ENCODE assay signal across 8 cellular contexts in the genomic region with DNA sequence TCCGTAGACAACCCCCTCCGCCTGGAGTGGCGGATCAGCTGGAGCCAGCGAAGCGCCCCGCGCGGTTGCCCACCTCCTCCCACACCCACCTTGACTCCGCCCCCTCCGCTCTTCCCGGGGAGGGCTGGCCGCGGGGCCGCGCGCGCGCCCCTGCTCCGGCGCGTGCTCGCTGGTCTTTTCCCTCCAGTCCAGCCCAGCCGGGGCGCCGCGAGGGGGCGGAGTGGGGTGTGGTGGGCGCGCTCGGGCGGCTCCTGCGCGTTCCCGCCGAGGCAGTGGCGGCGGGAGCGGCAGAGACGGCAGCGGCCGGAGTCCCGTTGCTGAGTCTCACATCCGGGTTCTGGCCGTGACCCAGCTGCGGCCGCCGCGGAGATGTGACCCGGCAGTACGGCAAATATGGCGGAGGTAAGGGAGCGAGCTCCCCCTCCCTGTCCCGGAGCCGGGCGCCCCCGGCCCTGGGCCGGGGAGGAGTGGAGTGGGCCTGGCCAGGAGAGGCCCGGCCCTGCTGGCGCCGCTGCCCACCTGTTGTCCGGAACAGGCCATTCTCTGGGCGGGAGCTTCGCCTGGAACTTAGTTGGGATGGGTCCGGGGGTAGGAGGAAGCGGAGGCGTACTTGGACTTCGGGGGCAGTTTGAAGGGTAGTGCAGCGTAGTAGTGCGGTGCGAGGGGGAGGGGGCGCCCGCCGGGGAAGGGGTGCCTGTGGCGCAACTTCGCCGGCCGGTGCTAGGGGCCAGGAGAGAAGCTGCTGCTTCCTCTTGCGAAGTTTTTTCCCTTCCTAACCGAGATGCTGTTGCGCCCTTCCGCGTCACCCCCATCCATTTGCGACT. TPM values are rescaled to one million over a fixed set of nuclear protein-coding genes. Genes with fewer than 3 reads are reported as not detected.
DNase-seq lines count a peak whose midpoint lies in the region; ATAC-seq and TF ChIP-seq lines count a peak whose summit lies in the region.

No MANE protein-coding gene starts in this region.

- DNase-seq in CD8-positive, alpha-beta T cell: peak; percentile 88 to 97 (median 94)
- DNase-seq in NCI-H82 (lab: John Stamatoyannopoulos, UW): peak; percentile 97
- DNase-seq in activated CD8-positive, alpha-beta T cell treated with anti-CD3 and anti-CD28 coated beads for 36 hours: peak; percentile 94
- peak; percentile 96 for DNase-seq in lower lobe of right lung
- DNase-seq in stimulated activated CD4-positive, alpha-beta T cell treated with anti-CD3 and anti-CD28 coated beads, Interleukin-4, amount 100 ng/mL, for 48 hours (ENCODE audit: low read depth in 2 of 2): peak; percentile 90

- intact Hi-C loops in CD8-positive, alpha-beta T cell (cut with DNase I, micrococcal nuclease): loop anchor here (1.0 to 10.0 kb wide), 13 partner anchors 15 to 1865 kb away; a partner anchor contains a TSS
- intact Hi-C loops in activated CD8-positive, alpha-beta T cell treated with anti-CD3 and anti-CD28 coated beads for 36 hours (cut with micrococcal nuclease): loop anchor here (5.0 to 10.0 kb wide), 3 partner anchors 143 to 645 kb away; no protein-coding TSS in a partner anchor
- intact Hi-C loops in lower lobe of right lung (cut with DNase I): no loop called here

- peaks cover 11% of the 10 kb centered on the region for H3K36me3 Mint-ChIP-seq in CD8-positive, alpha-beta T cell
- peaks cover 29% of the 10 kb centered on the region for H3K36me3 Mint-ChIP-seq in activated CD8-positive, alpha-beta T cell treated with anti-CD3 and anti-CD28 coated beads for 36 hours (ENCODE audit: low read depth)

- H3K36me3 ChIP-seq in CD8-positive, alpha-beta T cell (ENCODE audit: insufficient read depth, low read length): no peaks in the 10 kb centered on the region
- no peaks in the 10 kb centered on the region for H3K36me3 ChIP-seq in duodenal mucosa (ENCODE audit: control insufficient read depth in 1 of 2, insufficient read depth in 2 of 2, low read length in 2 of 2)
- H3K36me3 ChIP-seq in lower lobe of right lung: no peaks in the 10 kb centered on the region

- no peaks in the 10 kb centered on the region for H3K9me3 Mint-ChIP-seq in CD8-positive, alpha-beta T cell
- H3K9me3 Mint-ChIP-seq in activated CD8-positive, alpha-beta T cell treated with anti-CD3 and anti-CD28 coated beads for 36 hours: no peaks in the 10 kb centered on the region

- H3K27me3 ChIP-seq in CD8-positive, alpha-beta T cell (ENCODE audit: insufficient read depth, low read length): no peaks in the 10 kb centered on the region
- H3K27me3 ChIP-seq in duodenal mucosa (ENCODE audit: control insufficient read depth in 1 of 2, insufficient read depth in 2 of 2, low read length in 2 of 2) (no peaks in the 10 kb centered on the region), lower lobe of right lung (ENCODE audit: low read depth) (no peaks in the 10 kb centered on the region)

- no peaks in the 10 kb centered on the region for H3K27me3 Mint-ChIP-seq in CD8-positive, alpha-beta T cell (ENCODE audit: low read depth)
- no peaks in the 10 kb centered on the region for H3K27me3 Mint-ChIP-seq in activated CD8-positive, alpha-beta T cell treated with anti-CD3 and anti-CD28 coated beads for 36 hours

- POLR2A ChIA-PET in CD8-positive, alpha-beta T cell (lab: Charles Lee): interaction anchor here (0.9 to 1.7 kb wide), 7 partner anchors 9 to 165 kb away, joined by 3 to 6 read pairs (median 3); a partner anchor contains a TSS
- POLR2A ChIA-PET in activated CD8-positive, alpha-beta T cell treated with anti-CD3 and anti-CD28 coated beads for 36 hours (lab: Charles Lee): interaction anchor here (0.6 to 1.3 kb wide), 9 partner anchors 10 to 502 kb away, joined by 3 to 9 read pairs (median 3); a partner anchor contains a TSS

- peaks cover 61% of the 10 kb centered on the region for H3K4me1 Mint-ChIP-seq in CD8-positive, alpha-beta T cell (ENCODE audit: low read depth)
- H3K4me1 Mint-ChIP-seq in activated CD8-positive, alpha-beta T cell treated with anti-CD3 and anti-CD28 coated beads for 36 hours (ENCODE audit: low read depth): peaks cover 53% of the 10 kb centered on the region

- ATAC-seq in CD8-positive, alpha-beta T cell: peak; percentile 70
- ATAC-seq in GM19452 (IDR thresholded peaks at IDR 0.05; ENCODE audit: unreplicated experiment) (peak; percentile 76), HG03571 (IDR thresholded peaks at IDR 0.05; ENCODE audit: unreplicated experiment) (peak; percentile 64), lower lobe of right lung (peak; percentile 92 to 96)
- peak; percentile 67 for ATAC-seq in activated CD8-positive, alpha-beta T cell treated with anti-CD3 and anti-CD28 coated beads for 36 hours

- peak overlapping the region; percentile 86 for H3K4me3 ChIP-seq in CD8-positive, alpha-beta T cell (ENCODE audit: low read depth, low read length)
- peak overlapping the region; percentile 92 to 99 for H3K4me3 ChIP-seq in duodenal mucosa (ENCODE audit: low read depth in 1 of 2, low read length in 2 of 2)
- peak overlapping the region; percentile 76 for H3K4me3 ChIP-seq in lower lobe of right lung

- peak; percentile 17 for TF ChIP-seq CTCF in CD8-positive, alpha-beta T cell (IDR thresholded peaks at IDR 0.05)
- TF ChIP-seq CTCF in activated CD8-positive, alpha-beta T cell treated with anti-CD3 and anti-CD28 coated beads for 36 hours (IDR thresholded peaks at IDR 0.05): no peak
- TF ChIP-seq CTCF in lower lobe of right lung (IDR thresholded peaks at IDR 0.05): peak; percentile 44

- CTCF ChIA-PET in CD8-positive, alpha-beta T cell (lab: Charles Lee): interaction anchor here (1.1 to 1.9 kb wide), 3 partner anchors 21 to 219 kb away, joined by 3 to 9 read pairs (median 3); no protein-coding TSS in a partner anchor
- CTCF ChIA-PET in activated CD8-positive, alpha-beta T cell treated with anti-CD3 and anti-CD28 coated beads for 36 hours (lab: Charles Lee): interaction anchor here (0.6 to 2.0 kb wide), 3 partner anchors 165 to 282 kb away, joined by 3 to 7 read pairs (median 3); no protein-coding TSS in a partner anchor

- H3K27ac ChIP-seq in CD8-positive, alpha-beta T cell (ENCODE audit: low read depth, low read length): peak overlapping the region; percentile 87
- H3K27ac ChIP-seq in duodenal mucosa (ENCODE audit: low read depth, low read length) (peak overlapping the region; percentile 92), lower lobe of right lung (peak overlapping the region; percentile 93)

- H3K4me1 ChIP-seq in CD8-positive, alpha-beta T cell (ENCODE audit: insufficient read depth, low read length): peaks cover 40% of the 10 kb centered on the region
- H3K4me1 ChIP-seq in duodenal mucosa (ENCODE audit: control insufficient read depth in 1 of 2, insufficient read depth in 2 of 2, low read length in 2 of 2) (peaks cover 29 to 34% of the 10 kb centered on the region in 2 donors), lower lobe of right lung (peaks cover 58% of the 10 kb centered on the region)

- peak overlapping the region; percentile 94 to 98 for H3K9ac ChIP-seq in duodenal mucosa (ENCODE audit: low read depth in 1 of 2, low read length in 2 of 2)

- H3K4me3 Mint-ChIP-seq in CD8-positive, alpha-beta T cell: peak overlapping the region; percentile 86
- peak overlapping the region; percentile 97 for H3K4me3 Mint-ChIP-seq in activated CD8-positive, alpha-beta T cell treated with anti-CD3 and anti-CD28 coated beads for 36 hours

- peak overlapping the region; percentile 94 for H3K27ac Mint-ChIP-seq in CD8-positive, alpha-beta T cell
- peak overlapping the region; percentile 92 for H3K27ac Mint-ChIP-seq in activated CD8-positive, alpha-beta T cell treated with anti-CD3 and anti-CD28 coated beads for 36 hours

- no peaks in the 10 kb centered on the region for H3K9me3 ChIP-seq in CD8-positive, alpha-beta T cell (ENCODE audit: low read length)
- H3K9me3 ChIP-seq in duodenal mucosa (ENCODE audit: control insufficient read depth in 1 of 2, low read length in 2 of 2) (no peaks in the 10 kb centered on the region), lower lobe of right lung (no peaks in the 10 kb centered on the region)

RNA-seq across cellular contexts. Expression of a gene that starts 5.4 kb away (rescaled TPM):
- 10 to 100 TPM; 94.5 to 96.5 TPM for total RNA-seq in CD8-positive, alpha-beta T cell
- total RNA-seq in activated CD8-positive, alpha-beta T cell treated with anti-CD3 and anti-CD28 coated beads for 36 hours: 10 to 100 TPM; 39.8 to 41.8 TPM
- total RNA-seq in lower lobe of right lung: 44.0 TPM

RNA-seq across cellular contexts. Expression of a gene that starts 5.6 kb away (rescaled TPM):
- 1 to 10 TPM; 4.9 to 5.1 TPM for total RNA-seq in CD8-positive, alpha-beta T cell
- 1 to 10 TPM; 1.0 to 1.7 TPM for total RNA-seq in activated CD8-positive, alpha-beta T cell treated with anti-CD3 and anti-CD28 coated beads for 36 hours
- 19.9 TPM for total RNA-seq in lower lobe of right lung

Comparison
In these comparisons a context has a peak if more than half of its experiments do, and no peak if none do; other contexts are left out.
1. Peak in every context shown above with its lines: DNase-seq, ATAC-seq, H3K4me3 ChIP-seq and H3K27ac ChIP-seq.